In genomic region chr11:75241036-75241905, GRCh38 we compare ENCODE assay signal across 8 cellular contexts. TPM values are rescaled to one million over a fixed set of nuclear protein-coding genes. Genes with fewer than 3 reads are reported as not detected.
DNase-seq lines count a peak whose midpoint lies in the region; ATAC-seq, FAIRE-seq and TF ChIP-seq lines count a peak whose summit lies in the region.

No MANE protein-coding gene starts in this region.

- H3K4me1 ChIP-seq in small intestine (ENCODE audit: control insufficient read depth in 2 of 2, insufficient read depth in 1 of 2, low read depth in 1 of 2, low read length in 1 of 2), result no peaks in the 10 kb centered on the region

- intact Hi-C loops in MCF 10A (cut with micrococcal nuclease), result no loop called here

- H3K36me3 ChIP-seq in small intestine (ENCODE audit: control insufficient read depth in 2 of 2, insufficient read depth in 2 of 2, low read length in 2 of 2), result no peaks in the 10 kb centered on the region

- peak overlapping the region; percentile 66 for H3K4me3 Mint-ChIP-seq in MCF 10A (ENCODE audit: unreplicated experiment)

- H3K9me3 Mint-ChIP-seq in MCF 10A (ENCODE audit: unreplicated experiment), result no peaks in the 10 kb centered on the region

- BruUV-seq in MCF 10A (replicated peaks; lab: Mats Ljungman, UMichigan), result no TSS peak

- 0 to 1% (median 1%) methylated on average over 97 to 140 of the region's 140 CpGs for WGBS in small intestine, 3 donors

- H3K27ac ChIP-seq in small intestine (ENCODE audit: low read depth in 1 of 2, low read length in 1 of 2), result no peak overlapping the region

- H3K9me3 ChIP-seq in small intestine (ENCODE audit: control insufficient read depth, low read depth), result no peaks in the 10 kb centered on the region

- peaks cover 44% of the 10 kb centered on the region for H3K27me3 Mint-ChIP-seq in MCF 10A (ENCODE audit: insufficient read depth, unreplicated experiment)

- TF ChIP-seq CTCF in GM12874 (IDR thresholded peaks at IDR 0.05; ENCODE audit: insufficient read depth, low read depth, low read length), result peak; percentile 97
- TF ChIP-seq CTCF in MCF 10A (IDR thresholded peaks at IDR 0.05; ENCODE audit: unreplicated experiment), result peak; percentile 70

- POLR2A ChIA-PET in MCF 10A (lab: Yijun Ruan, JAX), result interaction anchor here (1.0 kb wide), 1 partner anchor 99 kb away, joined by 4 read pairs; no protein-coding TSS in a partner anchor

- no peaks in the 10 kb centered on the region for H3K36me3 Mint-ChIP-seq in MCF 10A (ENCODE audit: insufficient read depth, unreplicated experiment)

- no peak for FAIRE-seq in small intestine (lab: Jason Lieb, UNC)

- no peak overlapping the region for H3K27ac Mint-ChIP-seq in MCF 10A (ENCODE audit: low read depth, unreplicated experiment)

- peak; percentile 95 for ATAC-seq in HG02759 (IDR thresholded peaks at IDR 0.05; ENCODE audit: unreplicated experiment)

- peak; percentile 50 for DNase-seq in NCI-H146 treated with DMSO at 0.1 percent for 48 hours (lab: John Stamatoyannopoulos, UW; ENCODE audit: unreplicated experiment)
- DNase-seq in UCSD-AML1 (lab: John Stamatoyannopoulos, UW; ENCODE audit: unreplicated experiment), result peak; percentile 87
- DNase-seq in MCF 10A (ENCODE audit: unreplicated experiment), result peak; percentile 36
- DNase-seq in iPS-NIHi11 (ENCODE audit: low spot score), result peak; percentile 97
- peak; percentile 79 for DNase-seq in small intestine
- no peak for DNase-seq in cortex of kidney (lab: John Stamatoyannopoulos, UW)

- H3K27me3 ChIP-seq in small intestine (ENCODE audit: control insufficient read depth in 2 of 2, insufficient read depth in 2 of 2, low read length in 2 of 2), result peaks cover 4 to 6% of the 10 kb centered on the region in 2 donors

- H3K4me1 Mint-ChIP-seq in MCF 10A (ENCODE audit: insufficient read depth, unreplicated experiment), result no peaks in the 10 kb centered on the region

- CTCF ChIA-PET in MCF 10A (lab: Yijun Ruan, JAX), result interaction anchor here (0.6 to 12.5 kb wide), 7 partner anchors 7 to 788 kb away, joined by 3 to 251 read pairs (median 4); no protein-coding TSS in a partner anchor

- H3K4me3 ChIP-seq in small intestine (ENCODE audit: low read depth in 1 of 2, low read length in 2 of 2), result peak overlapping the region; percentile 24 to 48

RNA-seq across cellular contexts. Expression of gene TPBGL, which starts 0.7 kb away (rescaled TPM):
- total RNA-seq in MCF 10A (2022), result not detected in 2 replicates
- polyA plus RNA-seq in small intestine, result under 1 TPM in 1 of 3 donors, not detected in 2; 0.78 TPM
